ENCODE assay signal across 29 cellular contexts in genomic region chr3:45127130-45127822, GRCh38. TPM values are rescaled to one million over a fixed set of nuclear protein-coding genes. Genes with fewer than 3 reads are reported as not detected.
DNase-seq lines count a peak whose midpoint lies in the region; ATAC-seq, FAIRE-seq and TF ChIP-seq lines count a peak whose summit lies in the region.
"Had no signal": no experiment of that assay in that cellular context is flagged by ENCODE, and none has a peak within 500 bp of the region (broad histone marks: within the 10 kb centered on the region; RNA-seq: fewer than 3 reads in every experiment).

No MANE protein-coding gene starts in this region.

- dilution Hi-C loops in keratinocyte (cut with MboI; ENCODE audit: extremely low pct_ligation_motif_present, low sequenced_read_pairs): no loop called here

- POLR2A ChIA-PET in A549 (lab: Yijun Ruan, JAX): no interaction called here
- POLR2A ChIA-PET in K562 (lab: Yijun Ruan, JAX): interaction anchor here (0.6 to 2.8 kb wide), 7 partner anchors 8 to 106 kb away, joined by 3 to 11 read pairs (median 3); no protein-coding TSS in a partner anchor

- H2AFZ ChIP-seq in K562 (ENCODE audit: low read depth, low read length): no peak overlapping the region
- no peak overlapping the region for H2AFZ ChIP-seq in keratinocyte (ENCODE audit: control insufficient read depth, low read length)
- H2AFZ ChIP-seq in Karpas-422 (ENCODE audit: low read length): no peak overlapping the region
- H2AFZ ChIP-seq: hepatocyte had no signal

- CTCF ChIA-PET in A549 (lab: Yijun Ruan, JAX): interaction anchor here (0.8 kb wide), 1 partner anchor 13 kb away, joined by 3 read pairs; no protein-coding TSS in a partner anchor
- CTCF ChIA-PET in K562 (lab: Yijun Ruan, JAX; ENCODE audit: low intra/inter-chr PET ratio): no interaction called here

- TF ChIP-seq RAD21 in A549 (conservative IDR thresholded peaks at IDR 0.05 in 1 of 2, IDR thresholded peaks at IDR 0.05 in 1 of 2) (no peak), Ishikawa (IDR thresholded peaks at IDR 0.05; ENCODE audit: low read depth) (no peak), K562 (CRISPR knock-in tag; conservative IDR thresholded peaks at IDR 0.05 in 1 of 2, IDR thresholded peaks at IDR 0.05 in 1 of 2) (no peak)

- no peak for DNase-seq in A549 (ENCODE audit: low read depth in 1 of 2, low spot score in 1 of 2)
- no peak for DNase-seq in K562 (ENCODE audit: extremely low read depth in 1 of 4, low spot score in 3 of 4)
- no peak for DNase-seq in keratinocyte (ENCODE audit: low read depth, low spot score)
- DNase-seq in MV-4-11 (lab: John Stamatoyannopoulos, UW): no peak
- no peak for DNase-seq in Karpas-422
- no peak for DNase-seq in BE2C
- no peak for DNase-seq in NCI-H146 (lab: John Stamatoyannopoulos, UW)
- DNase-seq: ACHN; activated CD4-positive, alpha-beta T cell treated with anti-CD3 and anti-CD28 coated beads for 48 hours; activated naive CD4-positive, alpha-beta T cell treated with anti-CD3 and anti-CD28 coated beads, Interleukin-2, amount 50 U/mL, for 16 hours; aorta; DND-41; natural killer cell; NCI-H1105; NCI-H2081 treated with DMSO at 0.1 percent for 48 hours; NCI-H510A; SK-N-SH; spleen; stimulated activated CD4-positive, alpha-beta T cell treated with anti-CD3 and anti-CD28 coated beads, Interleukin-2, amount 100 ng/mL, for 48 hours had no signal

- H3K36me3 ChIP-seq in K562 (ENCODE audit: control insufficient read depth, insufficient read depth, low read length) (no peaks in the 10 kb centered on the region; the same call in 1 of the 3 replicates), keratinocyte (ENCODE audit: control insufficient read depth in 2 of 2, extremely low read depth in 1 of 2, insufficient read depth in 2 of 2, low read length in 2 of 2) (peaks cover 2 to 38% of the 10 kb centered on the region in 2 experiments), Karpas-422 (ENCODE audit: insufficient read depth, low read length) (no peaks in the 10 kb centered on the region), BE2C (no peaks in the 10 kb centered on the region)
- H3K36me3 ChIP-seq: BLaER1, gastrocnemius medialis, spleen, suprapubic skin had no signal

- no peaks in the 10 kb centered on the region for H3K9me2 ChIP-seq in Karpas-422 (replicated peaks; ENCODE audit: insufficient read depth, low read length)
- H3K9me2 ChIP-seq: SK-N-SH had no signal

- H3K4me3 ChIP-seq in A549: no peak overlapping the region
- no peak overlapping the region for H3K4me3 ChIP-seq in K562
- H3K4me3 ChIP-seq in keratinocyte (ENCODE audit: control insufficient read depth in 2 of 3, extremely low read depth in 1 of 3, insufficient read depth in 2 of 3, low read depth in 1 of 3, low read length in 3 of 3): no peak overlapping the region
- H3K4me3 ChIP-seq in Karpas-422 (ENCODE audit: low read length): no peak overlapping the region
- no peak overlapping the region for H3K4me3 ChIP-seq in BE2C (ENCODE audit: low read depth, low read length)
- H3K4me3 ChIP-seq: BLaER1, gastrocnemius medialis, GM12878, hepatocyte, spleen, suprapubic skin had no signal

- no peaks in the 10 kb centered on the region for H4K20me1 ChIP-seq in K562 (replicated peaks; ENCODE audit: control insufficient read depth, insufficient read depth, low read length)
- H4K20me1 ChIP-seq in keratinocyte (ENCODE audit: control insufficient read depth, extremely low read depth, insufficient read depth, low read length): peaks cover 33% of the 10 kb centered on the region
- H4K20me1 ChIP-seq in Karpas-422 (ENCODE audit: insufficient read depth, low read depth, low read length): no peaks in the 10 kb centered on the region
- H4K20me1 ChIP-seq: BLaER1 had no signal

- TF ChIP-seq POLR2A in A549 (IDR thresholded peaks at IDR 0.05; ENCODE audit: low read length): no peak
- no peak for TF ChIP-seq POLR2A in K562 (conservative IDR thresholded peaks at IDR 0.05)

- FAIRE-seq in A549 (lab: Jason Lieb, UNC): no peak
- FAIRE-seq in K562 (lab: Jason Lieb, UNC): no peak
- FAIRE-seq in keratinocyte (lab: Jason Lieb, UNC): peak; percentile 92
- FAIRE-seq: GM12878, H54 had no signal

- H3K9me3 ChIP-seq in A549: no peaks in the 10 kb centered on the region
- H3K9me3 ChIP-seq in K562 (replicated peaks; ENCODE audit: control insufficient read depth, insufficient read depth, low read depth, low read length): no peaks in the 10 kb centered on the region
- H3K9me3 ChIP-seq in keratinocyte (ENCODE audit: control insufficient read depth, low read depth, low read length): no peaks in the 10 kb centered on the region
- H3K9me3 ChIP-seq in Karpas-422 (ENCODE audit: low read length): no peaks in the 10 kb centered on the region
- no peaks in the 10 kb centered on the region for H3K9me3 ChIP-seq in BE2C
- H3K9me3 ChIP-seq: BLaER1, gastrocnemius medialis, SK-N-SH, spleen, suprapubic skin had no signal

- H3K27ac ChIP-seq in A549 (peak overlapping the region; percentile 16 to 85; a peak in 4 of 6 replicates), K562 (ENCODE audit: extremely low read depth, low read depth, low read length) (peak overlapping the region; percentile 10; the same call in 1 of the 3 replicates), keratinocyte (ENCODE audit: control insufficient read depth, insufficient read depth, low read length) (peak overlapping the region; percentile 99), Karpas-422 (ENCODE audit: low read length) (no peak overlapping the region)
- H3K27ac ChIP-seq: BLaER1, spleen, suprapubic skin, VCaP had no signal

- H3K4me2 ChIP-seq in A549 (no peak overlapping the region), K562 (ENCODE audit: insufficient read depth, low read length) (no peak overlapping the region), keratinocyte (ENCODE audit: control insufficient read depth, extremely low read depth, insufficient read depth, low read depth, low read length) (peak overlapping the region; percentile 55), Karpas-422 (ENCODE audit: low read depth, low read length, poor library complexity, severe bottlenecking) (no peak overlapping the region)
- H3K4me2 ChIP-seq: BLaER1, hepatocyte, SK-N-SH had no signal

- ATAC-seq in A549 (no peak), K562 (peak; percentile 10; the same call in 2 of the 3 replicates)
- ATAC-seq: GM12878; left lobe of liver; natural killer cell; stimulated activated effector memory CD8-positive, alpha-beta T cell treated with anti-CD3 and anti-CD28 coated beads, Interleukin-12 subunit alpha, Interleukin-12 subunit beta, amount 100 ng/mL, for 72 hours had no signal

- peaks cover 62% of the 10 kb centered on the region for H3K4me1 ChIP-seq in A549
- peaks cover 8 to 54% of the 10 kb centered on the region in 2 experiments; a peak in 4 of 5 replicates for H3K4me1 ChIP-seq in K562 (replicated peaks in 1 of 2; ENCODE audit: control insufficient read depth in 2 of 2, insufficient read depth in 2 of 2, low read length in 2 of 2)
- H3K4me1 ChIP-seq in keratinocyte (ENCODE audit: control insufficient read depth, extremely low read depth, insufficient read depth, low read length): peaks cover 84% of the 10 kb centered on the region
- H3K4me1 ChIP-seq in Karpas-422 (ENCODE audit: low read length): no peaks in the 10 kb centered on the region
- H3K4me1 ChIP-seq in BE2C: no peaks in the 10 kb centered on the region
- H3K4me1 ChIP-seq: BLaER1, spleen had no signal

- TF ChIP-seq CTCF in A549 (IDR thresholded peaks at IDR 0.05) (no peak), K562 (IDR thresholded peaks at IDR 0.05 in 2 of 3, conservative IDR thresholded peaks at IDR 0.05 in 1 of 3; ENCODE audit: insufficient read depth in 2 of 3, low read depth in 1 of 3, low read length in 3 of 3) (no peak), keratinocyte (optimal IDR thresholded peaks at IDR 0.05 in 1 of 3, IDR thresholded peaks at IDR 0.05 in 1 of 3, conservative IDR thresholded peaks at IDR 0.05 in 1 of 3; ENCODE audit: extremely low read depth in 1 of 3, insufficient read depth in 2 of 3, low read length in 3 of 3) (no peak), BE2C (IDR thresholded peaks at IDR 0.05; ENCODE audit: low read depth, low read length) (no peak)

- in situ Hi-C loops in K562 (cut with MboI): no loop called here

- BruUV-seq in K562 (replicated peaks; lab: Mats Ljungman, UMichigan): no TSS peak

- H3K9ac ChIP-seq in K562 (ENCODE audit: insufficient read depth in 1 of 2, low read depth in 2 of 2, low read length in 2 of 2): no peak overlapping the region; a peak in 1 of 4 replicates
- no peak overlapping the region for H3K9ac ChIP-seq in keratinocyte (ENCODE audit: control insufficient read depth, extremely low read depth, insufficient read depth, low read length)
- H3K9ac ChIP-seq in Karpas-422 (ENCODE audit: low read length): no peak overlapping the region
- H3K9ac ChIP-seq: BLaER1, SK-N-SH had no signal

- H3K79me2 ChIP-seq in K562 (ENCODE audit: control insufficient read depth, insufficient read depth, low read length) (peaks cover 14% of the 10 kb centered on the region; the same call in 1 of the 3 replicates), keratinocyte (ENCODE audit: control insufficient read depth, insufficient read depth, low read length) (peaks cover 77% of the 10 kb centered on the region), Karpas-422 (ENCODE audit: low read length) (no peaks in the 10 kb centered on the region)

- 88% methylated on average over 3 of the region's 3 CpGs for WGBS in A549 (ENCODE audit: missing lambda C conversion rate)
- 69% methylated on average over 3 of the region's 3 CpGs for WGBS in K562 (ENCODE audit: insufficient coverage, low coverage, missing lambda C conversion rate)

- intact Hi-C loops in K562 (cut with micrococcal nuclease): no loop called here

- no peak for TF ChIP-seq EP300 in A549 (IDR thresholded peaks at IDR 0.05)
- TF ChIP-seq EP300 in Ishikawa (IDR thresholded peaks at IDR 0.05; ENCODE audit: borderline replicate concordance): no peak
- TF ChIP-seq EP300 in K562 (IDR thresholded peaks at IDR 0.05; ENCODE audit: low read length): no peak

- H3K27me3 ChIP-seq in K562 (ENCODE audit: control insufficient read depth in 2 of 2, insufficient read depth in 2 of 2, low read length in 2 of 2) (no peaks in the 10 kb centered on the region), keratinocyte (ENCODE audit: control insufficient read depth, extremely low read depth, insufficient read depth, low read length) (no peaks in the 10 kb centered on the region), Karpas-422 (ENCODE audit: low read length) (no peaks in the 10 kb centered on the region), BE2C (no peaks in the 10 kb centered on the region)
- H3K27me3 ChIP-seq: BLaER1, gastrocnemius medialis, hepatocyte, suprapubic skin had no signal

- H3K9me1 ChIP-seq in K562 (ENCODE audit: control insufficient read depth, insufficient read depth, low read length) (no peaks in the 10 kb centered on the region), keratinocyte (ENCODE audit: control insufficient read depth, extremely low read depth, insufficient read depth, low read length) (peaks cover 16% of the 10 kb centered on the region)

RNA-seq across cellular contexts. Expression of gene CDCP1, which starts 18.9 kb away (rescaled TPM):
- polyA plus RNA-seq in A549 (2011; rRNA removed): 9.9 and 12.5 TPM in 2 replicates
- 2.1 and 2.8 TPM in 2 replicates for polyA plus RNA-seq in A549 (2012; cell fraction: cytosol; rRNA removed)
- polyA plus RNA-seq in A549 (2012; cell fraction: nucleus; rRNA removed): 3.5 and 3.7 TPM in 2 replicates
- 3.0 to 3.9 TPM (median 3.4 TPM) in 3 replicates for polyA plus RNA-seq in A549 (2017; fragmentation: RNase III; extraction: RNeasy Plus Mini Kit Qiagen cat#74134 plus additional on column Dnase treatment)
- polyA minus RNA-seq in A549 (2011; rRNA and poly(A)+ RNA removed): 16.5 and 17.8 TPM in 2 replicates
- total RNA-seq in K562 (2011; cell fraction: chromatin; rRNA removed; ENCODE audit: low replicate concordance): 51.7 and 78.6 TPM in 2 replicates
- total RNA-seq in K562 (2011; cell fraction: nucleolus; rRNA removed): 37.6 and 51.9 TPM in 2 replicates
- total RNA-seq in K562 (2011; cell fraction: nucleoplasm; rRNA removed): 53.8 and 71.8 TPM in 2 replicates
- 5.2 and 6.4 TPM in 2 replicates for total RNA-seq in K562 (2014; rRNA removed)
- total RNA-seq in K562 (2014; rRNA removed; fragmentation: Illumina TruSeq; extraction: Trizol): 5.5 and 6.5 TPM in 2 replicates
- 5.0 and 5.1 TPM in 2 replicates for total RNA-seq in K562 (2015; rRNA removed; fragmentation: Illumina TruSeq; extraction: Trizol)
- 13.9 and 16.4 TPM in 2 replicates for total RNA-seq in K562 (2021)
- 13.9 and 14.5 TPM in 2 replicates for polyA plus RNA-seq in K562 (2011; rRNA removed)
- 15.2 and 15.5 TPM in 2 replicates for polyA plus RNA-seq in K562 (2011; cell fraction: cytosol; rRNA removed)
- 13.1 and 19.9 TPM in 2 replicates for polyA plus RNA-seq in K562 (2011; cell fraction: nucleus; rRNA removed)
- 10.4 and 16.8 TPM in 2 replicates for polyA plus RNA-seq in K562 (2012)
- polyA plus RNA-seq in K562 (2014; fragmentation: Illumina TruSeq; extraction: Trizol): 9.8 and 11.2 TPM in 2 replicates
- polyA plus RNA-seq in K562 (2014; fragmentation: Nextera tagmentation; extraction: Ambion mirVana): 1 to 10 TPM; 3.9 to 4.8 TPM
- polyA plus RNA-seq in K562 (2014; rRNA removed): 5.1 and 6.0 TPM in 2 replicates
- polyA minus RNA-seq in K562 (2011; rRNA and poly(A)+ RNA removed): 18.4 and 20.2 TPM in 2 replicates
- 19.9 and 20.8 TPM in 2 replicates for polyA minus RNA-seq in K562 (2011; cell fraction: cytosol; rRNA and poly(A)+ RNA removed)
- polyA minus RNA-seq in K562 (2011; cell fraction: nucleus; rRNA and poly(A)+ RNA removed): 7.9 and 14.8 TPM in 2 replicates
- 71.0 to 171 TPM (median 85.8 TPM) in 3 replicates for polyA plus RNA-seq in keratinocyte
- 25.6 TPM for polyA plus RNA-seq in keratinocyte (2011; ENCODE audit: low read depth)
- polyA plus RNA-seq in keratinocyte (2011; cell fraction: cytosol; rRNA removed): 94.9 and 114 TPM in 2 replicates
- polyA plus RNA-seq in keratinocyte (2011; cell fraction: nucleus; rRNA removed): 289 and 310 TPM in 2 replicates
- polyA plus RNA-seq in keratinocyte (2012; ENCODE audit: low replicate concordance): 62.4 and 123 TPM in 2 replicates
- polyA minus RNA-seq in keratinocyte: 124 to 419 TPM (median 165 TPM) in 3 replicates
- 129 TPM for polyA minus RNA-seq in keratinocyte (2011; cell fraction: cytosol; rRNA and poly(A)+ RNA removed)
- polyA minus RNA-seq in keratinocyte (2011; cell fraction: nucleus; rRNA and poly(A)+ RNA removed): 264 and 415 TPM in 2 replicates
- total RNA-seq in Karpas-422 (2014; rRNA removed; shearing (Covaris generic); ENCODE audit: low replicate concordance): not detected in 2 replicates
- polyA plus RNA-seq in BE2C (2012; ENCODE audit: insufficient read depth, insufficient read length, low read depth): not detected
